In genomic region chr1:176869577-176869976, GRCh38 we compare ENCODE assay signal across 5 cellular contexts.
"Had no signal": no experiment of that assay in that cellular context is flagged by ENCODE, and none has a peak within 500 bp of the region (broad histone marks: within the 10 kb centered on the region; RNA-seq: fewer than 3 reads in every experiment).

No MANE protein-coding gene starts in this region.

- ATAC-seq: GM23338, HepG2 had no signal

- H3K27ac ChIP-seq: HL-60 had no signal

- DNase-seq: H9, HCEC 1CT had no signal

- H3K4me3 ChIP-seq: GM23338 had no signal
